Comparison of ENCODE assay signal across 1 cellular context in the genomic region with DNA sequence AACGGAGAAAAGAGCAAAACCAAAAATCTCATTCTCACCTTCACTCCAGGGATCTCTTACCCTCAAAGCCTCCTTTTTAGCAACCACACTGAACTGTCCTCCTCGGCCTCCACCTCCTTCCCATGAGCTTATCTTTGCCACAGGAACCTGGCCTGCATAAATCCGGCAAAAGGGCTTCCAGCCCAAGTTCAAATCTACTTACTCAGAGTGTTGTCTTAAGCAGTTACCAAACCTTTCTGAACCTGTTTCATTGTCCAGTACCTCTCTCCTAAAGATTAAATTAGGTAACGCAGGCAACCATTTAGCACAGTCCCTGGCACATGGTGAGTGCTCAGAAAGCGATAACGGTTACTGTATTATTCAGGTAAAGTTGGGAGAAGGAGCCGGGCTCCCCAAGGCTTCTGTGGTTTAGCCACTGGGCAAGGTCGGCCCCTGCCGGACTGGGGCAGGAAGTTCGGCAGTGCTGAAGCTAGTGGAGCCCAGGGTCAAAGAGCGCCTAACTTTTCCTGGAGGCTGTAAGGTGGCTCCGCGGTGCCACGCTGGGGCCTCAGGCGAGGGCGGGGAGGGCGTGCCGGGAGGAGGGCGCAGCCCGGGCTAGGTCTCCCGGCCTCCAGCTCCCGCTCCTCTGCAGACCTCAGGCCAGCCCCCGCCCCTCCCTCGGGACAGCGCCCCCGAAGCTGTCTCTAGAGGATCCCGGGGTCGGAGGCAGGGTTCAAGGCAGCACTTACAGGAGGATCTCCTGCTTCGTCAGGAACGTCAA.
TF ChIP-seq lines count a peak whose summit lies in the region.

No MANE protein-coding gene starts in this region.

TF ChIP-seq in HepG2, 621 proteins besides CTCF, POLR2A, EP300 and RAD21 (continued from another document and continues in another):
- TF ChIP-seq, protein P1, sequence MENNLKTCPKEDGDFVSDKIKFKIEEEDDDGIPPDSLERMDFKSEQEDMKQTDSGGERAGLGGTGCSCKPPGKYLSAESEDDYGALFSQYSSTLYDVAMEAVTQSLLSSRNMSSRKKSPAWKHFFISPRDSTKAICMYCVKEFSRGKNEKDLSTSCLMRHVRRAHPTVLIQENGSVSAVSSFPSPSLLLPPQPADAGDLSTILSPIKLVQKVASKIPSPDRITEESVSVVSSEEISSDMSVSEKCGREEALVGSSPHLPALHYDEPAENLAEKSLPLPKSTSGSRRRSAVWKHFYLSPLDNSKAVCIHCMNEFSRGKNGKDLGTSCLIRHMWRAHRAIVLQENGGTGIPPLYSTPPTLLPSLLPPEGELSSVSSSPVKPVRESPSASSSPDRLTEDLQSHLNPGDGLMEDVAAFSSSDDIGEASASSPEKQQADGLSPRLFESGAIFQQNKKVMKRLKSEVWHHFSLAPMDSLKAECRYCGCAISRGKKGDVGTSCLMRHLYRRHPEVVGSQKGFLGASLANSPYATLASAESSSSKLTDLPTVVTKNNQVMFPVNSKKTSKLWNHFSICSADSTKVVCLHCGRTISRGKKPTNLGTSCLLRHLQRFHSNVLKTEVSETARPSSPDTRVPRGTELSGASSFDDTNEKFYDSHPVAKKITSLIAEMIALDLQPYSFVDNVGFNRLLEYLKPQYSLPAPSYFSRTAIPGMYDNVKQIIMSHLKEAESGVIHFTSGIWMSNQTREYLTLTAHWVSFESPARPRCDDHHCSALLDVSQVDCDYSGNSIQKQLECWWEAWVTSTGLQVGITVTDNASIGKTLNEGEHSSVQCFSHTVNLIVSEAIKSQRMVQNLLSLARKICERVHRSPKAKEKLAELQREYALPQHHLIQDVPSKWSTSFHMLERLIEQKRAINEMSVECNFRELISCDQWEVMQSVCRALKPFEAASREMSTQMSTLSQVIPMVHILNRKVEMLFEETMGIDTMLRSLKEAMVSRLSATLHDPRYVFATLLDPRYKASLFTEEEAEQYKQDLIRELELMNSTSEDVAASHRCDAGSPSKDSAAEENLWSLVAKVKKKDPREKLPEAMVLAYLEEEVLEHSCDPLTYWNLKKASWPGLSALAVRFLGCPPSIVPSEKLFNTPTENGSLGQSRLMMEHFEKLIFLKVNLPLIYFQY (CRISPR knock-in tag; IDR thresholded peaks at IDR 0.05; ENCODE audit: borderline replicate concordance): no peak
- TF ChIP-seq, protein P2, sequence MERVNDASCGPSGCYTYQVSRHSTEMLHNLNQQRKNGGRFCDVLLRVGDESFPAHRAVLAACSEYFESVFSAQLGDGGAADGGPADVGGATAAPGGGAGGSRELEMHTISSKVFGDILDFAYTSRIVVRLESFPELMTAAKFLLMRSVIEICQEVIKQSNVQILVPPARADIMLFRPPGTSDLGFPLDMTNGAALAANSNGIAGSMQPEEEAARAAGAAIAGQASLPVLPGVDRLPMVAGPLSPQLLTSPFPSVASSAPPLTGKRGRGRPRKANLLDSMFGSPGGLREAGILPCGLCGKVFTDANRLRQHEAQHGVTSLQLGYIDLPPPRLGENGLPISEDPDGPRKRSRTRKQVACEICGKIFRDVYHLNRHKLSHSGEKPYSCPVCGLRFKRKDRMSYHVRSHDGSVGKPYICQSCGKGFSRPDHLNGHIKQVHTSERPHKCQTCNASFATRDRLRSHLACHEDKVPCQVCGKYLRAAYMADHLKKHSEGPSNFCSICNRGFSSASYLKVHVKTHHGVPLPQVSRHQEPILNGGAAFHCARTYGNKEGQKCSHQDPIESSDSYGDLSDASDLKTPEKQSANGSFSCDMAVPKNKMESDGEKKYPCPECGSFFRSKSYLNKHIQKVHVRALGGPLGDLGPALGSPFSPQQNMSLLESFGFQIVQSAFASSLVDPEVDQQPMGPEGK (CRISPR knock-in tag; IDR thresholded peaks at IDR 0.05): peak; percentile 9; the same call in 1 of the 2 replicates
- TF ChIP-seq, protein P3, sequence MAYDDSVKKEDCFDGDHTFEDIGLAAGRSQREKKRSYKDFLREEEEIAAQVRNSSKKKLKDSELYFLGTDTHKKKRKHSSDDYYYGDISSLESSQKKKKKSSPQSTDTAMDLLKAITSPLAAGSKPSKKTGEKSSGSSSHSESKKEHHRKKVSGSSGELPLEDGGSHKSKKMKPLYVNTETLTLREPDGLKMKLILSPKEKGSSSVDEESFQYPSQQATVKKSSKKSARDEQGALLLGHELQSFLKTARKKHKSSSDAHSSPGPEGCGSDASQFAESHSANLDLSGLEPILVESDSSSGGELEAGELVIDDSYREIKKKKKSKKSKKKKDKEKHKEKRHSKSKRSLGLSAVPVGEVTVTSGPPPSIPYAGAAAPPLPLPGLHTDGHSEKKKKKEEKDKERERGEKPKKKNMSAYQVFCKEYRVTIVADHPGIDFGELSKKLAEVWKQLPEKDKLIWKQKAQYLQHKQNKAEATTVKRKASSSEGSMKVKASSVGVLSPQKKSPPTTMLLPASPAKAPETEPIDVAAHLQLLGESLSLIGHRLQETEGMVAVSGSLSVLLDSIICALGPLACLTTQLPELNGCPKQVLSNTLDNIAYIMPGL (CRISPR knock-in tag; IDR thresholded peaks at IDR 0.05; ENCODE audit: borderline replicate concordance in 1 of 2, low read depth in 1 of 2): peak; percentile 57 to 85; a peak in 3 of 4 replicates
- TF ChIP-seq TRIM24 (CRISPR knock-in tag; IDR thresholded peaks at IDR 0.05): no peak
- TF ChIP-seq, protein P4, sequence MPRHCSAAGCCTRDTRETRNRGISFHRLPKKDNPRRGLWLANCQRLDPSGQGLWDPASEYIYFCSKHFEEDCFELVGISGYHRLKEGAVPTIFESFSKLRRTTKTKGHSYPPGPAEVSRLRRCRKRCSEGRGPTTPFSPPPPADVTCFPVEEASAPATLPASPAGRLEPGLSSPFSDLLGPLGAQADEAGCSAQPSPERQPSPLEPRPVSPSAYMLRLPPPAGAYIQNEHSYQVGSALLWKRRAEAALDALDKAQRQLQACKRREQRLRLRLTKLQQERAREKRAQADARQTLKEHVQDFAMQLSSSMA (CRISPR knock-in tag; IDR thresholded peaks at IDR 0.05): no peak; the same call in 1 of the 2 replicates
- no peak for TF ChIP-seq ZNF484 (CRISPR knock-in tag; IDR thresholded peaks at IDR 0.05; ENCODE audit: borderline replicate concordance, low read depth)
- peak; percentile 75 for TF ChIP-seq DMAP1 (CRISPR knock-in tag; IDR thresholded peaks at IDR 0.05)
- peak; percentile 19; the same call in 1 of the 2 replicates for TF ChIP-seq RXRB (CRISPR knock-in tag; IDR thresholded peaks at IDR 0.05; ENCODE audit: borderline replicate concordance)
- TF ChIP-seq, protein P5, sequence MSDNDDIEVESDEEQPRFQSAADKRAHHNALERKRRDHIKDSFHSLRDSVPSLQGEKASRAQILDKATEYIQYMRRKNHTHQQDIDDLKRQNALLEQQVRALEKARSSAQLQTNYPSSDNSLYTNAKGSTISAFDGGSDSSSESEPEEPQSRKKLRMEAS (IDR thresholded peaks at IDR 0.05): peak; percentile 78
- TF ChIP-seq, protein P6, sequence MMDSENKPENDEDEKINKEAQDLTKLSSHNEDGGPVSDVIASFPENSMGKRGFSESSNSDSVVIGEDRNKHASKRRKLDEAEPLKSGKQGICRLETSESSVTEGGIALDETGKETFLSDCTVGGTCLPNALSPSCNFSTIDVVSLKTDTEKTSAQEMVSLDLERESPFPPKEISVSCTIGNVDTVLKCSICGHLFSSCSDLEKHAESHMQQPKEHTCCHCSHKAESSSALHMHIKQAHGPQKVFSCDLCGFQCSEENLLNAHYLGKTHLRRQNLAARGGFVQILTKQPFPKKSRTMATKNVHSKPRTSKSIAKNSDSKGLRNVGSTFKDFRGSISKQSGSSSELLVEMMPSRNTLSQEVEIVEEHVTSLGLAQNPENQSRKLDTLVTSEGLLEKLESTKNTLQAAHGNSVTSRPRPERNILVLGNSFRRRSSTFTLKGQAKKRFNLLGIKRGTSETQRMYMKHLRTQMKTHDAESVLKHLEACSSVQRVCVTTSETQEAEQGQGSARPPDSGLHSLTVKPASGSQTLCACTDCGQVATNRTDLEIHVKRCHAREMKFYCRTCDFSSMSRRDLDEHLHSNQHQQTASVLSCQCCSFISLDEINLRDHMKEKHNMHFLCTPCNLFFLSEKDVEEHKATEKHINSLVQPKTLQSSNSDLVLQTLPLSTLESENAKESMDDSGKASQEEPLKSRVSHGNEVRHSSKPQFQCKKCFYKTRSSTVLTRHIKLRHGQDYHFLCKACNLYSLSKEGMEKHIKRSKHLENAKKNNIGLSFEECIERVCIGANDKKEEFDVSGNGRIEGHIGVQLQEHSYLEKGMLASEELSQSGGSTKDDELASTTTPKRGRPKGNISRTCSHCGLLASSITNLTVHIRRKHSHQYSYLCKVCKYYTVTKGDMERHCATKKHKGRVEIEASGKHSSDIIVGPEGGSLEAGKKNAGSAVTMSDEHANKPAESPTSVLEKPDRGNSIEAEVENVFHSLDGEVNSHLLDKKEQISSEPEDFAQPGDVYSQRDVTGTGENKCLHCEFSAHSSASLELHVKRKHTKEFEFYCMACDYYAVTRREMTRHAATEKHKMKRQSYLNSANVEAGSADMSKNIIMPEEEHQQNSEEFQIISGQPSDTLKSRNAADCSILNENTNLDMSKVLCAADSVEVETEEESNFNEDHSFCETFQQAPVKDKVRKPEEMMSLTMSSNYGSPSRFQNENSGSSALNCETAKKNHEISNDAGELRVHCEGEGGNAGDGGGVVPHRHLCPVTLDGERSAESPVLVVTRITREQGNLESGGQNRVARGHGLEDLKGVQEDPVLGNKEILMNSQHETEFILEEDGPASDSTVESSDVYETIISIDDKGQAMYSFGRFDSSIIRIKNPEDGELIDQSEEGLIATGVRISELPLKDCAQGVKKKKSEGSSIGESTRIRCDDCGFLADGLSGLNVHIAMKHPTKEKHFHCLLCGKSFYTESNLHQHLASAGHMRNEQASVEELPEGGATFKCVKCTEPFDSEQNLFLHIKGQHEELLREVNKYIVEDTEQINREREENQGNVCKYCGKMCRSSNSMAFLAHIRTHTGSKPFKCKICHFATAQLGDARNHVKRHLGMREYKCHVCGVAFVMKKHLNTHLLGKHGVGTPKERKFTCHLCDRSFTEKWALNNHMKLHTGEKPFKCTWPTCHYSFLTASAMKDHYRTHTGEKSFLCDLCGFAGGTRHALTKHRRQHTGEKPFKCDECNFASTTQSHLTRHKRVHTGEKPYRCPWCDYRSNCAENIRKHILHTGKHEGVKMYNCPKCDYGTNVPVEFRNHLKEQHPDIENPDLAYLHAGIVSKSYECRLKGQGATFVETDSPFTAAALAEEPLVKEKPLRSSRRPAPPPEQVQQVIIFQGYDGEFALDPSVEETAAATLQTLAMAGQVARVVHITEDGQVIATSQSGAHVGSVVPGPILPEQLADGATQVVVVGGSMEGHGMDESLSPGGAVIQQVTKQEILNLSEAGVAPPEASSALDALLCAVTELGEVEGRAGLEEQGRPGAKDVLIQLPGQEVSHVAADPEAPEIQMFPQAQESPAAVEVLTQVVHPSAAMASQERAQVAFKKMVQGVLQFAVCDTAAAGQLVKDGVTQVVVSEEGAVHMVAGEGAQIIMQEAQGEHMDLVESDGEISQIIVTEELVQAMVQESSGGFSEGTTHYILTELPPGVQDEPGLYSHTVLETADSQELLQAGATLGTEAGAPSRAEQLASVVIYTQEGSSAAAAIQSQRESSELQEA (CRISPR knock-in tag; IDR thresholded peaks at IDR 0.05; ENCODE audit: not compliant biosample characterization): no peak
- 0 out of 2 replicates have a peak, but pooled peaks have one; percentile 56 for TF ChIP-seq ZBTB7B (CRISPR knock-in tag; IDR thresholded peaks at IDR 0.05)
- TF ChIP-seq KLF9 (CRISPR knock-in tag; IDR thresholded peaks at IDR 0.05; ENCODE audit: low read depth): peak; percentile 31; the same call in 1 of the 2 replicates
- TF ChIP-seq, protein P7, sequence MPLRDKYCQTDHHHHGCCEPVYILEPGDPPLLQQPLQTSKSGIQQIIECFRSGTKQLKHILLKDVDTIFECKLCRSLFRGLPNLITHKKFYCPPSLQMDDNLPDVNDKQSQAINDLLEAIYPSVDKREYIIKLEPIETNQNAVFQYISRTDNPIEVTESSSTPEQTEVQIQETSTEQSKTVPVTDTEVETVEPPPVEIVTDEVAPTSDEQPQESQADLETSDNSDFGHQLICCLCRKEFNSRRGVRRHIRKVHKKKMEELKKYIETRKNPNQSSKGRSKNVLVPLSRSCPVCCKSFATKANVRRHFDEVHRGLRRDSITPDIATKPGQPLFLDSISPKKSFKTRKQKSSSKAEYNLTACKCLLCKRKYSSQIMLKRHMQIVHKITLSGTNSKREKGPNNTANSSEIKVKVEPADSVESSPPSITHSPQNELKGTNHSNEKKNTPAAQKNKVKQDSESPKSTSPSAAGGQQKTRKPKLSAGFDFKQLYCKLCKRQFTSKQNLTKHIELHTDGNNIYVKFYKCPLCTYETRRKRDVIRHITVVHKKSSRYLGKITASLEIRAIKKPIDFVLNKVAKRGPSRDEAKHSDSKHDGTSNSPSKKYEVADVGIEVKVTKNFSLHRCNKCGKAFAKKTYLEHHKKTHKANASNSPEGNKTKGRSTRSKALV (CRISPR knock-in tag; IDR thresholded peaks at IDR 0.05): peak; percentile 55
- TF ChIP-seq ELF3 (CRISPR knock-in tag; IDR thresholded peaks at IDR 0.05): 0 out of 2 replicates have a peak, but pooled peaks have one; percentile 64
- 0 out of 2 replicates have a peak, but pooled peaks have one; percentile 4 for TF ChIP-seq SOX5 (CRISPR knock-in tag; IDR thresholded peaks at IDR 0.05; ENCODE audit: borderline replicate concordance)
- TF ChIP-seq, protein P8, sequence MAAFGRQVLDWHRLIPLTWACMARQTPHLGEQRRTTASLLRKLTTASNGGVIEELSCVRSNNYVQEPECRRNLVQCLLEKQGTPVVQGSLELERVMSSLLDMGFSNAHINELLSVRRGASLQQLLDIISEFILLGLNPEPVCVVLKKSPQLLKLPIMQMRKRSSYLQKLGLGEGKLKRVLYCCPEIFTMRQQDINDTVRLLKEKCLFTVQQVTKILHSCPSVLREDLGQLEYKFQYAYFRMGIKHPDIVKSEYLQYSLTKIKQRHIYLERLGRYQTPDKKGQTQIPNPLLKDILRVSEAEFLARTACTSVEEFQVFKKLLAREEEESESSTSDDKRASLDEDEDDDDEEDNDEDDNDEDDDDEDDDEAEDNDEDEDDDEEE (CRISPR knock-in tag; IDR thresholded peaks at IDR 0.05): peak; percentile 81; the same call in 1 of the 2 replicates
- TF ChIP-seq ATF7 (IDR thresholded peaks at IDR 0.05): no peak
- TF ChIP-seq ATF7 (CRISPR knock-in tag; IDR thresholded peaks at IDR 0.05): no peak
- TF ChIP-seq, protein P9, sequence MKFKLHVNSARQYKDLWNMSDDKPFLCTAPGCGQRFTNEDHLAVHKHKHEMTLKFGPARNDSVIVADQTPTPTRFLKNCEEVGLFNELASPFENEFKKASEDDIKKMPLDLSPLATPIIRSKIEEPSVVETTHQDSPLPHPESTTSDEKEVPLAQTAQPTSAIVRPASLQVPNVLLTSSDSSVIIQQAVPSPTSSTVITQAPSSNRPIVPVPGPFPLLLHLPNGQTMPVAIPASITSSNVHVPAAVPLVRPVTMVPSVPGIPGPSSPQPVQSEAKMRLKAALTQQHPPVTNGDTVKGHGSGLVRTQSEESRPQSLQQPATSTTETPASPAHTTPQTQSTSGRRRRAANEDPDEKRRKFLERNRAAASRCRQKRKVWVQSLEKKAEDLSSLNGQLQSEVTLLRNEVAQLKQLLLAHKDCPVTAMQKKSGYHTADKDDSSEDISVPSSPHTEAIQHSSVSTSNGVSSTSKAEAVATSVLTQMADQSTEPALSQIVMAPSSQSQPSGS (CRISPR knock-in tag; IDR thresholded peaks at IDR 0.05): peak; percentile 53; the same call in 1 of the 2 replicates
- TF ChIP-seq GABPA (IDR thresholded peaks at IDR 0.05; ENCODE audit: low read depth, low read length): no peak
- TF ChIP-seq GABPA (CRISPR knock-in tag; IDR thresholded peaks at IDR 0.05; ENCODE audit: low read depth): peak; percentile 63
- TF ChIP-seq JUNB (CRISPR knock-in tag; IDR thresholded peaks at IDR 0.05; ENCODE audit: borderline replicate concordance): no peak
